Comparison of ENCODE assay signal across 13 cellular contexts in genomic region chr7:158783595-158783994, GRCh38. TPM values are rescaled to one million over a fixed set of nuclear protein-coding genes. Genes with fewer than 3 reads are reported as not detected.
DNase-seq lines count a peak whose midpoint lies in the region; ATAC-seq, FAIRE-seq and TF ChIP-seq lines count a peak whose summit lies in the region.
"Had no signal": no experiment of that assay in that cellular context is flagged by ENCODE, and none has a peak within 500 bp of the region (broad histone marks: within the 10 kb centered on the region; RNA-seq: fewer than 3 reads in every experiment).

No MANE protein-coding gene starts in this region.

- no peak overlapping the region for H3K4me2 ChIP-seq in SK-N-SH

- H3K4me1 ChIP-seq in SK-N-SH (ENCODE audit: control insufficient read depth in 1 of 2, insufficient read depth in 2 of 2, low read depth in 1 of 2, low read length in 1 of 2) (peaks cover 4 to 5% of the 10 kb centered on the region in 2 experiments; a peak in 2 of 4 replicates), mucosa of descending colon (ENCODE audit: low read depth) (peaks cover 16% of the 10 kb centered on the region), testis (peaks cover 17% of the 10 kb centered on the region)

- no peaks in the 10 kb centered on the region for H3K9me3 ChIP-seq in SK-N-SH
- no peaks in the 10 kb centered on the region for H3K9me3 ChIP-seq in mucosa of descending colon
- H3K9me3 ChIP-seq in testis: no peaks in the 10 kb centered on the region
- H3K9me3 ChIP-seq: thyroid gland had no signal

- H3K27ac ChIP-seq in SK-N-SH (ENCODE audit: low read depth in 2 of 2, low read length in 1 of 2): no peak overlapping the region
- H3K27ac ChIP-seq in testis: peak overlapping the region; percentile 66 to 83

- CTCF ChIA-PET in SK-N-SH (lab: Yijun Ruan, JAX): interaction anchor here (0.7 to 1.8 kb wide), 4 partner anchors 15 to 193 kb away, joined by 3 to 7 read pairs (median 3); no protein-coding TSS in a partner anchor

- H2AFZ ChIP-seq in SK-N-SH (ENCODE audit: low read depth): no peak overlapping the region

- 79% methylated on average over 8 of the region's 8 CpGs for WGBS in SK-N-SH (ENCODE audit: low lambda C conversion rate)
- 54 to 58% methylated on average over 6 to 8 of the region's 8 CpGs for WGBS in testis, 2 donors

- H3K4me3 ChIP-seq in SK-N-SH (ENCODE audit: low read depth in 2 of 2, low read length in 1 of 2) (no peak overlapping the region), bronchial epithelial cell (ENCODE audit: low read depth, low read length) (no peak overlapping the region), mucosa of descending colon (no peak overlapping the region), testis (no peak overlapping the region)
- H3K4me3 ChIP-seq: thyroid gland had no signal

- no peak overlapping the region for H3K9ac ChIP-seq in SK-N-SH

- POLR2A ChIA-PET in SK-N-SH (lab: Yijun Ruan, JAX): no interaction called here

- TF ChIP-seq POLR2A in testis (IDR thresholded peaks at IDR 0.05): no peak

- H3K36me3 ChIP-seq in SK-N-SH (replicated peaks in 1 of 2; ENCODE audit: control insufficient read depth in 1 of 2, insufficient read depth in 2 of 2, low read length in 1 of 2) (peaks cover 57 to 67% of the 10 kb centered on the region in 2 experiments), bronchial epithelial cell (ENCODE audit: control insufficient read depth, insufficient read depth, low read length) (peaks cover 18% of the 10 kb centered on the region), mucosa of descending colon (ENCODE audit: low read depth) (peaks cover 3% of the 10 kb centered on the region), testis (ENCODE audit: low read depth, missing control alignments) (no peaks in the 10 kb centered on the region)

- peaks cover 19% of the 10 kb centered on the region for H3F3A ChIP-seq in SK-N-SH (replicated peaks; ENCODE audit: insufficient read depth)

- DNase-seq in SK-N-SH (no peak), bronchial epithelial cell (ENCODE audit: low read depth) (peak; percentile 46), mucosa of descending colon (no peak), testis (no peak), T-helper 9 cell (no peak), SIG-M5 treated with dmso at 0.1 percent for 504 hours (lab: John Stamatoyannopoulos, UW; ENCODE audit: unreplicated experiment) (no peak)
- DNase-seq: activated CD4-positive, alpha-beta T cell treated with anti-CD3 and anti-CD28 coated beads for 48 hours; effector memory CD4-positive, alpha-beta T cell; hippocampal formation; NK-92 treated with Interleukin-12 subunit alpha and Interleukin-12 subunit beta, amount 100 ng/mL, for 24 hours; thyroid gland had no signal

- no peaks in the 10 kb centered on the region for H4K20me1 ChIP-seq in SK-N-SH (ENCODE audit: insufficient read depth)

- ATAC-seq in SK-N-SH treated with all-trans-retinoic acid at 6 μM for 48 hours: peak; percentile 14; the same call in 2 of the 3 replicates
- ATAC-seq in mucosa of descending colon: peak; percentile 4
- ATAC-seq in GM19397 (IDR thresholded peaks at IDR 0.05; ENCODE audit: unreplicated experiment): no peak

- H3K79me2 ChIP-seq in SK-N-SH (ENCODE audit: insufficient read depth): peaks cover 17% of the 10 kb centered on the region; the same call in 1 of the 2 replicates

- no peaks in the 10 kb centered on the region for H3K27me3 ChIP-seq in SK-N-SH (ENCODE audit: insufficient read depth)
- no peaks in the 10 kb centered on the region for H3K27me3 ChIP-seq in bronchial epithelial cell (ENCODE audit: control insufficient read depth, insufficient read depth, low read length)
- H3K27me3 ChIP-seq in testis: no peaks in the 10 kb centered on the region
- H3K27me3 ChIP-seq: thyroid gland had no signal

- intact Hi-C loops in mucosa of descending colon (cut with DNase I, micrococcal nuclease): no loop called here
- intact Hi-C loops in testis (cut with DNase I; ENCODE audit: low total_unique reads): no loop called here

- no peak for FAIRE-seq in bronchial epithelial cell (lab: Jason Lieb, UNC)

- no peak for TF ChIP-seq RAD21 in SK-N-SH (IDR thresholded peaks at IDR 0.05; ENCODE audit: low read length)

- no peak for TF ChIP-seq EP300 in SK-N-SH (IDR thresholded peaks at IDR 0.05; ENCODE audit: borderline replicate concordance in 1 of 2, low read depth in 1 of 2, low read length in 1 of 2)

- no peaks in the 10 kb centered on the region for H3K9me2 ChIP-seq in SK-N-SH

- TF ChIP-seq CTCF in SK-N-SH (IDR thresholded peaks at IDR 0.05): no peak
- no peak for TF ChIP-seq CTCF in bronchial epithelial cell (IDR thresholded peaks at IDR 0.05; ENCODE audit: insufficient read depth, low read length, severe bottlenecking)
- no peak for TF ChIP-seq CTCF in mucosa of descending colon (IDR thresholded peaks at IDR 0.05)
- no peak for TF ChIP-seq CTCF in testis (IDR thresholded peaks at IDR 0.05)

TF ChIP-seq in SK-N-SH treated with all-trans-retinoic acid at 6 μM for 48 hours, 23 proteins besides CTCF, POLR2A, EP300 and RAD21 (continues in another document):
- no peak for TF ChIP-seq PPARA (CRISPR knock-in tag; IDR thresholded peaks at IDR 0.05; ENCODE audit: borderline replicate concordance)
- no peak for TF ChIP-seq ZNF70 (CRISPR knock-in tag; IDR thresholded peaks at IDR 0.05)
- TF ChIP-seq SNAI2 (CRISPR knock-in tag; IDR thresholded peaks at IDR 0.05): no peak
- no peak for TF ChIP-seq CSRNP3 (CRISPR knock-in tag; IDR thresholded peaks at IDR 0.05)
- TF ChIP-seq CSDC2 (CRISPR knock-in tag; IDR thresholded peaks at IDR 0.05): no peak
- no peak for TF ChIP-seq ARNTL (CRISPR knock-in tag; IDR thresholded peaks at IDR 0.05; ENCODE audit: borderline replicate concordance, low read depth)

TF ChIP-seq in SK-N-SH, 30 proteins besides CTCF, POLR2A, EP300 and RAD21 (continues in another document):
- TF ChIP-seq GATA2 (CRISPR knock-in tag; IDR thresholded peaks at IDR 0.05): no peak
- no peak for TF ChIP-seq RCOR1 (IDR thresholded peaks at IDR 0.05; ENCODE audit: low read length)
- TF ChIP-seq MEF2A (IDR thresholded peaks at IDR 0.05; ENCODE audit: borderline replicate concordance, low read depth): no peak
- no peak for TF ChIP-seq PBX3 (IDR thresholded peaks at IDR 0.05)
- TF ChIP-seq REST (IDR thresholded peaks at IDR 0.05; ENCODE audit: low read depth, low read length): no peak
- TF ChIP-seq TCF12 (IDR thresholded peaks at IDR 0.05): no peak
- no peak for TF ChIP-seq POLR2AphosphoS5 (IDR thresholded peaks at IDR 0.05; ENCODE audit: low read depth, low read length)
- no peak for TF ChIP-seq JUND (IDR thresholded peaks at IDR 0.05)
- TF ChIP-seq ZBTB33 (IDR thresholded peaks at IDR 0.05; ENCODE audit: borderline replicate concordance, low read depth): no peak
- no peak for TF ChIP-seq FOXM1 (IDR thresholded peaks at IDR 0.05; ENCODE audit: low read depth)

RNA-seq across cellular contexts. Expression of gene ESYT2, which starts 45.7 kb away (rescaled TPM):
- 34.2 and 42.7 TPM in 2 replicates for polyA plus RNA-seq in SK-N-SH (2012; rRNA removed)
- polyA plus RNA-seq in SK-N-SH (2012; cell fraction: cytosol; rRNA removed): 34.6 and 42.2 TPM in 2 replicates
- 19.3 and 31.3 TPM in 2 replicates for polyA plus RNA-seq in SK-N-SH (2012; cell fraction: nucleus; rRNA removed)
- 71.8 and 75.0 TPM in 2 replicates for total RNA-seq in bronchial epithelial cell
- 10 to 100 TPM; 66.8 to 89.3 (median 69.0) TPM for total RNA-seq in mucosa of descending colon
- total RNA-seq in testis: 10 to 100 TPM; 61.1 to 73.1 TPM
- polyA plus RNA-seq in testis (ENCODE audit: insufficient read depth, low read depth, low replicate concordance): 53.9 TPM

Comparison
In these comparisons a context has a peak if more than half of its experiments do, and no peak if none do; other contexts are left out.
1. H3K27ac ChIP-seq: peak in testis (2 of 2); none in SK-N-SH (0 of 2).